Comparison of ENCODE assay signal across 9 cellular contexts in the genomic region with DNA sequence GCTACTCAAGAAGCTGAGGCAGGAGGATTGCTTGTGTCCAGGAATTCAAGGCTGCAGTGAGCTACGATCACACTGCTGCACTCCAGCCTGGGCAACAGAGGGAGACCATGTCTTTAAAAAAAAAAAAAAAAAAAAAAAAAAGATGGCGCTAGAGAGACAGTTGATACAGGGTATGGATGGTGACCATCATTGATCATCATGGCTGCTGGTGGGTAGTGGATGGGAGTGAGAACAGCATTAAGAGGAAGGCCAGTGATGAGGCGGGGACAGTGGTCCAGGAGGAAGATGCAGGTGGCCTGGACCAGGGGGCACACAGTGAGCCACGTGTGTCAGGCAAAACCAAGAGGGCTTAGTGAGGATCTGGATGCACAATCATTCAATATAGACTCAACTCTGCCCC. TPM values are rescaled to one million over a fixed set of nuclear protein-coding genes. Genes with fewer than 3 reads are reported as not detected.
A peak's percentile ranks its signal among the peaks of the same experiment; 100 is the strongest.
DNase-seq lines count a peak whose midpoint lies in the region; ATAC-seq and TF ChIP-seq lines count a peak whose summit lies in the region.
"Had no signal": no experiment of that assay in that cellular context is flagged by ENCODE, and none has a peak within 500 bp of the region (broad histone marks: within the 10 kb centered on the region; RNA-seq: fewer than 3 reads in every experiment).

No MANE protein-coding gene starts in this region.

- peaks cover 14% of the 10 kb centered on the region for H3F3A ChIP-seq in MM.1S (ENCODE audit: insufficient read depth, low read length)

- no peak overlapping the region for H3K4me2 ChIP-seq in MM.1S (ENCODE audit: low read depth, low read length)

- POLR2A ChIA-PET in T-cell (lab: Charles Lee) = no interaction called here

- H3K36me3 ChIP-seq in iPS-20b (ENCODE audit: insufficient read depth, low read depth, low read length) (no peaks in the 10 kb centered on the region), MM.1S (replicated peaks; ENCODE audit: insufficient read depth, low read length) (no peaks in the 10 kb centered on the region)

- peaks cover 7% of the 10 kb centered on the region for H3K79me2 ChIP-seq in MM.1S (ENCODE audit: low read length)
- H3K79me2 ChIP-seq: parathyroid adenoma had no signal

- no peaks in the 10 kb centered on the region for H3K27me3 Mint-ChIP-seq in activated naive CD4-positive, alpha-beta T cell treated with anti-CD3 and anti-CD28 coated beads for 36 hours (ENCODE audit: low read depth)
- H3K27me3 Mint-ChIP-seq in T-cell (peaks cover 6 to 16% of the 10 kb centered on the region in 2 donors), type B pancreatic cell (peaks cover 8% of the 10 kb centered on the region)

- no peaks in the 10 kb centered on the region for H3K9me3 Mint-ChIP-seq in activated naive CD4-positive, alpha-beta T cell treated with anti-CD3 and anti-CD28 coated beads for 36 hours
- peaks cover 0 to 3% (median 0%) of the 10 kb centered on the region in 3 donors for H3K9me3 Mint-ChIP-seq in T-cell
- H3K9me3 Mint-ChIP-seq in type B pancreatic cell = peaks cover 7% of the 10 kb centered on the region

- H3K27me3 ChIP-seq in iPS-20b (ENCODE audit: insufficient read depth, low read length) (peaks cover 4% of the 10 kb centered on the region; the same call in 1 of the 2 replicates), MM.1S (replicated peaks; ENCODE audit: insufficient read depth, low read length) (no peaks in the 10 kb centered on the region)

- CTCF ChIA-PET in activated naive CD4-positive, alpha-beta T cell treated with anti-CD3 and anti-CD28 coated beads for 36 hours (lab: Charles Lee) = interaction anchor here (0.6 kb wide), 1 partner anchor 59 kb away, joined by 3 read pairs; no protein-coding TSS in a partner anchor
- CTCF ChIA-PET in T-cell (lab: Charles Lee) = interaction anchor here (0.6 kb wide), 2 partner anchors 11 to 22 kb away, joined by 3 to 8 read pairs; no protein-coding TSS in a partner anchor

- no peaks in the 10 kb centered on the region for H3K36me3 Mint-ChIP-seq in activated naive CD4-positive, alpha-beta T cell treated with anti-CD3 and anti-CD28 coated beads for 36 hours (ENCODE audit: low read depth)
- no peaks in the 10 kb centered on the region for H3K36me3 Mint-ChIP-seq in T-cell
- no peaks in the 10 kb centered on the region for H3K36me3 Mint-ChIP-seq in type B pancreatic cell

- H3K27ac ChIP-seq in iPS-20b (ENCODE audit: low read length) (no peak overlapping the region), MM.1S (ENCODE audit: low read length) (no peak overlapping the region)
- H3K27ac ChIP-seq: parathyroid adenoma had no signal

- H3K9me2 ChIP-seq in MM.1S (replicated peaks; ENCODE audit: insufficient read depth, low read length) = no peaks in the 10 kb centered on the region

- peak overlapping the region; percentile 90 for H3K4me3 ChIP-seq in iPS-20b (ENCODE audit: low read length)
- no peak overlapping the region for H3K4me3 ChIP-seq in MM.1S (ENCODE audit: low read length)

- no peak overlapping the region for H3K27ac Mint-ChIP-seq in activated naive CD4-positive, alpha-beta T cell treated with anti-CD3 and anti-CD28 coated beads for 36 hours
- H3K27ac Mint-ChIP-seq in T-cell (peak overlapping the region in 1 of 2 donors; percentile 72), type B pancreatic cell (peak overlapping the region; percentile 43)

- intact Hi-C loops in activated naive CD4-positive, alpha-beta T cell treated with anti-CD3 and anti-CD28 coated beads for 36 hours (cut with micrococcal nuclease) = loop anchor here (2.0 kb wide), 1 partner anchor 256 kb away; the partner anchor contains the start of gene MED13L

- TF ChIP-seq CTCF in type B pancreatic cell (conservative IDR thresholded peaks at IDR 0.05) (no peak), MM.1S (IDR thresholded peaks at IDR 0.05; ENCODE audit: low read length) (no peak)

- peak overlapping the region; percentile 80 for H3K4me3 Mint-ChIP-seq in activated naive CD4-positive, alpha-beta T cell treated with anti-CD3 and anti-CD28 coated beads for 36 hours
- peak overlapping the region; percentile 84 to 89 (median 87) for H3K4me3 Mint-ChIP-seq in T-cell
- peak overlapping the region; percentile 88 for H3K4me3 Mint-ChIP-seq in type B pancreatic cell

- DNase-seq in activated naive CD4-positive, alpha-beta T cell treated with anti-CD3 and anti-CD28 coated beads for 36 hours = no peak
- DNase-seq in activated naive CD4-positive, alpha-beta T cell treated with anti-CD3 and anti-CD28 coated beads, Interleukin-2, amount 50 U/mL, for 16 hours = no peak
- DNase-seq in T-cell = no peak
- DNase-seq in type B pancreatic cell (ENCODE audit: extremely low spot score, unreplicated experiment) = no peak
- DNase-seq in MM.1S = no peak
- DNase-seq in NCI-H2171 treated with DMSO at 0.1 percent for 48 hours (lab: John Stamatoyannopoulos, UW) = no peak
- no peak for DNase-seq in 8988T

- H2AFZ ChIP-seq in MM.1S (ENCODE audit: low read length) = no peak overlapping the region

- ATAC-seq in T-cell (replicated peaks in 1 of 4) = no peak

- peaks cover 16% of the 10 kb centered on the region for H3K4me1 Mint-ChIP-seq in activated naive CD4-positive, alpha-beta T cell treated with anti-CD3 and anti-CD28 coated beads for 36 hours (ENCODE audit: low read depth)
- peaks cover 18 to 36% (median 25%) of the 10 kb centered on the region in 3 donors for H3K4me1 Mint-ChIP-seq in T-cell
- H3K4me1 Mint-ChIP-seq in type B pancreatic cell (ENCODE audit: unreplicated experiment) = peaks cover 27% of the 10 kb centered on the region

- H3K9ac ChIP-seq in iPS-20b (ENCODE audit: low read depth, low read length) (no peak overlapping the region), MM.1S (ENCODE audit: low read length) (no peak overlapping the region)
- H3K9ac ChIP-seq: parathyroid adenoma had no signal

- no peaks in the 10 kb centered on the region; the same call in 1 of the 2 replicates for H3K4me1 ChIP-seq in iPS-20b (ENCODE audit: insufficient read depth, low read length)
- peaks cover 18% of the 10 kb centered on the region for H3K4me1 ChIP-seq in MM.1S (ENCODE audit: low read length)

- H4K20me1 ChIP-seq in MM.1S (ENCODE audit: insufficient read depth, low read length) = no peaks in the 10 kb centered on the region

- H3K9me3 ChIP-seq in iPS-20b (ENCODE audit: insufficient read depth, low read depth, low read length) = no peaks in the 10 kb centered on the region
- H3K9me3 ChIP-seq in MM.1S (replicated peaks; ENCODE audit: insufficient read depth, low read length) = no peaks in the 10 kb centered on the region

RNA-seq across cellular contexts. Expression of gene MAP1LC3B2, which starts 26.8 kb away (rescaled TPM):
- 1 to 10 TPM; 1.2 to 1.5 TPM for total RNA-seq in activated naive CD4-positive, alpha-beta T cell treated with anti-CD3 and anti-CD28 coated beads for 36 hours
- total RNA-seq in T-cell (1 to 10 TPM in 4 of 5 donors, under 1 TPM in 1; 0.92 to 4.6 (median 1.4) TPM), type B pancreatic cell (ENCODE audit: low replicate concordance) (1.0 TPM in 1 of 2 replicates, not detected in the other)
